8 cellular contexts compared by ENCODE assay signal in genomic region chr6:392441-393390, GRCh38. TPM values are rescaled to one million over a fixed set of nuclear protein-coding genes. Genes with fewer than 3 reads are reported as not detected.
A peak's percentile ranks its signal among the peaks of the same experiment; 100 is the strongest.
DNase-seq lines count a peak whose midpoint lies in the region; ATAC-seq and TF ChIP-seq lines count a peak whose summit lies in the region.

No MANE protein-coding gene starts in this region.

- H3K27me3 Mint-ChIP-seq in WTC11 (ENCODE audit: low read depth) = peaks cover 83% of the 10 kb centered on the region

- H3K36me3 Mint-ChIP-seq in WTC11 = peaks cover 4% of the 10 kb centered on the region; the same call in 1 of the 2 replicates

- intact Hi-C loops in prostate gland (cut with DNase I) = no loop called here

- H3K4me3 ChIP-seq in GM12864 (ENCODE audit: low read depth, low read length) (peak overlapping the region; percentile 89), gastroesophageal sphincter (peak overlapping the region; percentile 25 to 48), prostate gland (peak overlapping the region; percentile 17 to 19)

- H3K4me1 ChIP-seq in gastroesophageal sphincter (peaks cover 0 to 34% (median 26%) of the 10 kb centered on the region in 3 donors), prostate gland (replicated peaks) (peaks cover 5% of the 10 kb centered on the region)

- H3K9me3 ChIP-seq in gastroesophageal sphincter (no peaks in the 10 kb centered on the region), prostate gland (no peaks in the 10 kb centered on the region)

- no peaks in the 10 kb centered on the region for H3K9me3 Mint-ChIP-seq in WTC11

- 2 to 7% methylated on average over 3 to 12 of the region's 108 CpGs for WGBS in gastroesophageal sphincter (ENCODE audit: low coverage in 1 of 2), 2 donors
- WGBS in prostate gland = 2% methylated on average over 86 of the region's 108 CpGs

- no peak overlapping the region for H3K27ac ChIP-seq in gastroesophageal sphincter
- H3K27ac ChIP-seq in prostate gland = no peak overlapping the region

- H3K27me3 ChIP-seq in gastroesophageal sphincter (peaks cover 96% of the 10 kb centered on the region), prostate gland (replicated peaks; ENCODE audit: insufficient read depth) (peaks cover 46% of the 10 kb centered on the region)

- TF ChIP-seq CTCF in GM12864 (IDR thresholded peaks at IDR 0.05; ENCODE audit: low read depth, low read length, missing control alignments) (no peak), WTC11 (IDR thresholded peaks at IDR 0.05) (no peak), gastroesophageal sphincter (IDR thresholded peaks at IDR 0.05) (no peak), prostate gland (IDR thresholded peaks at IDR 0.05) (no peak)

- TF ChIP-seq POLR2A in gastroesophageal sphincter (IDR thresholded peaks at IDR 0.05) (no peak), prostate gland (IDR thresholded peaks at IDR 0.05) (no peak)

- H3K4me1 Mint-ChIP-seq in WTC11 = peaks cover 9% of the 10 kb centered on the region

- H3K36me3 ChIP-seq in gastroesophageal sphincter (no peaks in the 10 kb centered on the region), prostate gland (no peaks in the 10 kb centered on the region)

- DNase-seq in GM12864 (ENCODE audit: low read depth) = no peak
- DNase-seq in WTC11 (ENCODE audit: low spot score) = peak; percentile 43
- no peak for DNase-seq in prostate gland (ENCODE audit: low spot score)
- no peak for DNase-seq in H4 (ENCODE audit: low spot score)
- DNase-seq in NCI-H2227 (lab: John Stamatoyannopoulos, UW; ENCODE audit: unreplicated experiment) = no peak
- DNase-seq in medulla oblongata (ENCODE audit: extremely low spot score) = no peak

- H3K27ac Mint-ChIP-seq in WTC11 = no peak overlapping the region

- ATAC-seq in WTC11 = peak; percentile 5
- no peak for ATAC-seq in gastroesophageal sphincter
- no peak for ATAC-seq in HG03095 (IDR thresholded peaks at IDR 0.05; ENCODE audit: unreplicated experiment)

- TF ChIP-seq EP300 in gastroesophageal sphincter (IDR thresholded peaks at IDR 0.05) = no peak

- POLR2A ChIA-PET in WTC11 (lab: Charles Lee) = interaction anchor here (1.1 kb wide), 1 partner anchor 167 kb away, joined by 3 read pairs; no protein-coding TSS in a partner anchor

- CTCF ChIA-PET in WTC11 (lab: Charles Lee) = interaction anchor here (0.7 to 2.5 kb wide), 9 partner anchors 10 to 1043 kb away, joined by 3 to 18 read pairs (median 5); no protein-coding TSS in a partner anchor

- peak overlapping the region; percentile 77 for H3K4me3 Mint-ChIP-seq in WTC11

TF ChIP-seq in WTC11, 78 proteins besides CTCF, POLR2A, EP300 and RAD21 (continues in another document):
- TF ChIP-seq ETV6 (CRISPR knock-in tag; IDR thresholded peaks at IDR 0.05) (no peak; the same call in 1 of the 2 replicates), CBFB (CRISPR knock-in tag; IDR thresholded peaks at IDR 0.05; ENCODE audit: low read depth) (no peak), ZNF423 (CRISPR knock-in tag; IDR thresholded peaks at IDR 0.05) (no peak), SOX15 (CRISPR knock-in tag; IDR thresholded peaks at IDR 0.05) (no peak), ZMAT4 (CRISPR knock-in tag; IDR thresholded peaks at IDR 0.05) (no peak), FOXP4 (CRISPR knock-in tag; IDR thresholded peaks at IDR 0.05) (no peak), HMGA2 (CRISPR knock-in tag; IDR thresholded peaks at IDR 0.05) (no peak), RORB (CRISPR knock-in tag; IDR thresholded peaks at IDR 0.05) (no peak), ATF3 (CRISPR knock-in tag; conservative IDR thresholded peaks at IDR 0.05) (no peak), ATF6 (CRISPR knock-in tag; IDR thresholded peaks at IDR 0.05) (no peak), SMAD4 (CRISPR knock-in tag; IDR thresholded peaks at IDR 0.05) (peak; percentile 73; the same call in 1 of the 2 replicates), ZBTB43 (CRISPR knock-in tag; IDR thresholded peaks at IDR 0.05) (no peak; the same call in 1 of the 2 replicates), GABPB1 (CRISPR knock-in tag; IDR thresholded peaks at IDR 0.05) (no peak), ZBTB21 (CRISPR knock-in tag; IDR thresholded peaks at IDR 0.05; ENCODE audit: borderline replicate concordance) (no peak), STAT6 (CRISPR knock-in tag; conservative IDR thresholded peaks at IDR 0.05; ENCODE audit: low read depth) (no peak), IRF2 (CRISPR knock-in tag; IDR thresholded peaks at IDR 0.05; ENCODE audit: borderline replicate concordance, low read depth) (no peak), ZNF263 (CRISPR knock-in tag; IDR thresholded peaks at IDR 0.05; ENCODE audit: low read depth) (no peak)

RNA-seq across cellular contexts. Expression of gene IRF4, which starts 1.2 kb away (rescaled TPM):
- 1.6 to 2.2 TPM (median 2.2 TPM) in 3 replicates for total RNA-seq in WTC11 (2021)
- total RNA-seq in gastroesophageal sphincter = 1 to 10 TPM in 3 of 4 donors, under 1 TPM in 1; 0.89 to 7.4 (median 3.2) TPM
- total RNA-seq in prostate gland = 1 to 10 TPM in 1 of 2 donors, under 1 TPM in 1; 0.77 to 1.6 TPM
- total RNA-seq in H4 (2014; rRNA removed; shearing (Covaris generic)) = not detected in 2 replicates

Comparison
In these comparisons a context has a peak if more than half of its experiments do, and no peak if none do; other contexts are left out.
1. H3K4me3 ChIP-seq: peak in every context shown above with its lines; median percentile 89 in GM12864; 36 in gastroesophageal sphincter; 18 in prostate gland.